ENCODE assay signal across 9 cellular contexts in genomic region chr22:20552450-20552894, GRCh38. TPM values are rescaled to one million over a fixed set of nuclear protein-coding genes. Genes with fewer than 3 reads are reported as not detected.
DNase-seq lines count a peak whose midpoint lies in the region; ATAC-seq lines count a peak whose summit lies in the region.
"Had no signal": no experiment of that assay in that cellular context is flagged by ENCODE, and none has a peak within 500 bp of the region (broad histone marks: within the 10 kb centered on the region; RNA-seq: fewer than 3 reads in every experiment).

No MANE protein-coding gene starts in this region.

- H3K4me1 Mint-ChIP-seq in activated T-cell treated with anti-CD3 and anti-CD28 coated beads, Interleukin-2, amount 50 U/mL, for 72 hours (ENCODE audit: low read depth) = peaks cover 92% of the 10 kb centered on the region
- peaks cover 49 to 96% (median 86%) of the 10 kb centered on the region in 4 donors for H3K4me1 Mint-ChIP-seq in naive thymus-derived CD8-positive, alpha-beta T cell

- H3K4me1 ChIP-seq in urinary bladder (ENCODE audit: insufficient read depth) = no peaks in the 10 kb centered on the region

- H3K4me3 ChIP-seq in urinary bladder (ENCODE audit: low read depth, low read length) = no peak overlapping the region

- H3K27me3 Mint-ChIP-seq in activated T-cell treated with anti-CD3 and anti-CD28 coated beads, Interleukin-2, amount 50 U/mL, for 72 hours (ENCODE audit: low read depth) = no peaks in the 10 kb centered on the region
- no peaks in the 10 kb centered on the region for H3K27me3 Mint-ChIP-seq in naive thymus-derived CD8-positive, alpha-beta T cell

- H3K36me3 Mint-ChIP-seq in activated T-cell treated with anti-CD3 and anti-CD28 coated beads, Interleukin-2, amount 50 U/mL, for 72 hours (ENCODE audit: insufficient read depth in 2 of 2) = peaks cover 15 to 32% of the 10 kb centered on the region in 2 donors
- H3K36me3 Mint-ChIP-seq in naive thymus-derived CD8-positive, alpha-beta T cell = peaks cover 5 to 42% (median 36%) of the 10 kb centered on the region in 3 donors

- no peaks in the 10 kb centered on the region for H3K36me3 ChIP-seq in urinary bladder (ENCODE audit: insufficient read depth)

- peak overlapping the region; percentile 80 to 98 for H3K4me3 Mint-ChIP-seq in activated T-cell treated with anti-CD3 and anti-CD28 coated beads, Interleukin-2, amount 50 U/mL, for 72 hours
- H3K4me3 Mint-ChIP-seq in naive thymus-derived CD8-positive, alpha-beta T cell = peak overlapping the region; percentile 75 to 92 (median 86)

- H3K9me3 Mint-ChIP-seq in activated T-cell treated with anti-CD3 and anti-CD28 coated beads, Interleukin-2, amount 50 U/mL, for 72 hours = no peaks in the 10 kb centered on the region
- H3K9me3 Mint-ChIP-seq in naive thymus-derived CD8-positive, alpha-beta T cell = no peaks in the 10 kb centered on the region

- 45% methylated on average over 7 of the region's 7 CpGs for WGBS in urinary bladder

- POLR2A ChIA-PET in naive thymus-derived CD8-positive, alpha-beta T cell (lab: Charles Lee) = interaction anchor here (0.6 to 18.4 kb wide), 7 partner anchors 8 to 151 kb away, joined by 3 to 796 read pairs (median 12); partner anchors contain the start of gene MED15

- ATAC-seq in activated T-cell treated with anti-CD3 and anti-CD28 coated beads, Interleukin-2, amount 50 U/mL, for 72 hours (replicated peaks in 1 of 2) = no peak
- ATAC-seq in naive thymus-derived CD8-positive, alpha-beta T cell = no peak
- ATAC-seq in GM21619 (IDR thresholded peaks at IDR 0.05; ENCODE audit: unreplicated experiment) = no peak

- no peak for DNase-seq in activated T-cell treated with anti-CD3 and anti-CD28 coated beads, Interleukin-2, amount 50 U/mL, for 72 hours
- no peak for DNase-seq in activated T-cell treated with anti-CD3 and anti-CD28 coated beads, Interleukin-2, amount 50 U/mL, for 1 hour
- DNase-seq in fibroblast of peridontal ligament (ENCODE audit: extremely low read depth) (peak; percentile 71), NCI-H2196 treated with DMSO at 0.1 percent for 48 hours (lab: John Stamatoyannopoulos, UW; ENCODE audit: unreplicated experiment) (no peak), NOMO-1 (lab: John Stamatoyannopoulos, UW; ENCODE audit: unreplicated experiment in 2 of 2) (no peak)
- DNase-seq in naive thymus-derived CD8-positive, alpha-beta T cell = no peak
- DNase-seq: islet precursor cell had no signal

- H3K27ac Mint-ChIP-seq in activated T-cell treated with anti-CD3 and anti-CD28 coated beads, Interleukin-2, amount 50 U/mL, for 72 hours = peak overlapping the region; percentile 100
- H3K27ac Mint-ChIP-seq in naive thymus-derived CD8-positive, alpha-beta T cell = peak overlapping the region; percentile 96 to 100 (median 99)

- peak overlapping the region; percentile 85 for H3K27ac ChIP-seq in urinary bladder (ENCODE audit: low read depth)

RNA-seq across cellular contexts. Expression of gene MED15, which starts 45.1 kb away (rescaled TPM):
- total RNA-seq in activated T-cell treated with anti-CD3 and anti-CD28 coated beads, Interleukin-2, amount 50 U/mL, for 72 hours = 100 to 1,000 TPM; 106 to 113 TPM
- 100 to 1,000 TPM; 308 to 327 TPM for total RNA-seq in naive thymus-derived CD8-positive, alpha-beta T cell
- 10 to 100 TPM; 25.4 to 85.2 (median 38.2) TPM for polyA plus RNA-seq in naive thymus-derived CD8-positive, alpha-beta T cell
- total RNA-seq in urinary bladder = 34.0 TPM
- polyA plus RNA-seq in urinary bladder = 57.9 TPM

RNA-seq across cellular contexts. Expression of gene KLHL22, which starts 56.9 kb away (rescaled TPM):
- 10 to 100 TPM; 21.4 to 26.5 TPM for total RNA-seq in activated T-cell treated with anti-CD3 and anti-CD28 coated beads, Interleukin-2, amount 50 U/mL, for 72 hours
- total RNA-seq in naive thymus-derived CD8-positive, alpha-beta T cell = 10 to 100 TPM; 65.0 to 71.9 TPM
- 10 to 100 TPM; 16.1 to 25.4 (median 20.0) TPM for polyA plus RNA-seq in naive thymus-derived CD8-positive, alpha-beta T cell
- 36.7 TPM for total RNA-seq in urinary bladder
- 26.3 TPM for polyA plus RNA-seq in urinary bladder
